ENCODE assay signal across 1 cellular context in genomic region chr7:29228289-29229011, GRCh38.
TF ChIP-seq lines count a peak whose summit lies in the region.

No MANE protein-coding gene starts in this region.

TF ChIP-seq in HepG2, 621 proteins besides CTCF, POLR2A, EP300 and RAD21 (continued from another document and continues in another):
- TF ChIP-seq FIP1L1 (IDR thresholded peaks at IDR 0.05; ENCODE audit: borderline replicate concordance, insufficient read depth, low read depth, low read length): no peak
- TF ChIP-seq GRHL1 (CRISPR knock-in tag; conservative IDR thresholded peaks at IDR 0.05): no peak
- peak; percentile 97 for TF ChIP-seq FOXP4 (CRISPR knock-in tag; IDR thresholded peaks at IDR 0.05)
- no peak for TF ChIP-seq NFYC (CRISPR knock-in tag; IDR thresholded peaks at IDR 0.05)
- TF ChIP-seq E2F5 (CRISPR knock-in tag; conservative IDR thresholded peaks at IDR 0.05): no peak
- TF ChIP-seq ZHX2 (IDR thresholded peaks at IDR 0.05; ENCODE audit: low read depth): 0 out of 2 replicates have a peak, but pooled peaks have one; percentile 35
- TF ChIP-seq ZHX2 (CRISPR knock-in tag; IDR thresholded peaks at IDR 0.05; ENCODE audit: borderline replicate concordance): no peak
- TF ChIP-seq MAZ (IDR thresholded peaks at IDR 0.05; ENCODE audit: borderline replicate concordance, low read depth, low read length): 0 out of 2 replicates have a peak, but pooled peaks have one; percentile 33
- 0 out of 2 replicates have a peak, but pooled peaks have one; percentile 54 for TF ChIP-seq MAZ (CRISPR knock-in tag; IDR thresholded peaks at IDR 0.05; ENCODE audit: low read depth)
- TF ChIP-seq PAWR (CRISPR knock-in tag; IDR thresholded peaks at IDR 0.05; ENCODE audit: borderline replicate concordance): no peak
- TF ChIP-seq HIC2 (CRISPR knock-in tag; IDR thresholded peaks at IDR 0.05; ENCODE audit: low read depth): peak; percentile 76
- TF ChIP-seq PRDM15 (CRISPR knock-in tag; IDR thresholded peaks at IDR 0.05): no peak
- TF ChIP-seq NFE2L1 (CRISPR knock-in tag; IDR thresholded peaks at IDR 0.05; ENCODE audit: borderline replicate concordance): no peak; the same call in 1 of the 2 replicates
- no peak for TF ChIP-seq HNRNPLL (IDR thresholded peaks at IDR 0.05; ENCODE audit: low read depth, low read length, poor library complexity, severe bottlenecking)
- TF ChIP-seq NR0B2 (CRISPR knock-in tag; IDR thresholded peaks at IDR 0.05): no peak
- TF ChIP-seq ZNF879 (CRISPR knock-in tag; IDR thresholded peaks at IDR 0.05): no peak
- 0 out of 2 replicates have a peak, but pooled peaks have one; percentile 37 for TF ChIP-seq ZBTB25 (CRISPR knock-in tag; IDR thresholded peaks at IDR 0.05)
- peak; percentile 82 for TF ChIP-seq FOXA3 (CRISPR knock-in tag; IDR thresholded peaks at IDR 0.05)
- no peak for TF ChIP-seq ZNF143 (CRISPR knock-in tag; IDR thresholded peaks at IDR 0.05)
- no peak for TF ChIP-seq GLI4 (CRISPR knock-in tag; IDR thresholded peaks at IDR 0.05; ENCODE audit: borderline replicate concordance)
- TF ChIP-seq RBM39 (IDR thresholded peaks at IDR 0.05; ENCODE audit: low read depth, low read length, poor library complexity, severe bottlenecking): no peak
- TF ChIP-seq ZBTB42 (CRISPR knock-in tag; IDR thresholded peaks at IDR 0.05): no peak
- no peak for TF ChIP-seq ZNF44 (CRISPR knock-in tag; IDR thresholded peaks at IDR 0.05)
- no peak for TF ChIP-seq TMF1 (CRISPR knock-in tag; IDR thresholded peaks at IDR 0.05; ENCODE audit: low read depth)
- TF ChIP-seq ZNF224 (CRISPR knock-in tag; IDR thresholded peaks at IDR 0.05): no peak
- TF ChIP-seq BHLHE40 (IDR thresholded peaks at IDR 0.05; ENCODE audit: low read length): peak; percentile 65; the same call in 1 of the 2 replicates
- TF ChIP-seq ZNF850 (CRISPR knock-in tag; conservative IDR thresholded peaks at IDR 0.05): no peak
- no peak for TF ChIP-seq ZNF484 (CRISPR knock-in tag; IDR thresholded peaks at IDR 0.05; ENCODE audit: borderline replicate concordance, low read depth)
- no peak for TF ChIP-seq ZNF12 (CRISPR knock-in tag; IDR thresholded peaks at IDR 0.05)
- no peak for TF ChIP-seq ATF6 (CRISPR knock-in tag; conservative IDR thresholded peaks at IDR 0.05)
- no peak for TF ChIP-seq ZNF253 (CRISPR knock-in tag; IDR thresholded peaks at IDR 0.05; ENCODE audit: borderline replicate concordance)
- peak; percentile 90 for TF ChIP-seq NR2C2 (CRISPR knock-in tag; IDR thresholded peaks at IDR 0.05; ENCODE audit: borderline replicate concordance)
- 0 out of 2 replicates have a peak, but pooled peaks have one; percentile 50 for TF ChIP-seq ZBTB7A (CRISPR knock-in tag; IDR thresholded peaks at IDR 0.05)
- TF ChIP-seq ETV5 (CRISPR knock-in tag; IDR thresholded peaks at IDR 0.05; ENCODE audit: borderline replicate concordance): peak; percentile 48; the same call in 1 of the 2 replicates
- TF ChIP-seq REL (CRISPR knock-in tag; conservative IDR thresholded peaks at IDR 0.05): no peak
- peak; percentile 51; the same call in 1 of the 2 replicates for TF ChIP-seq MAFF (IDR thresholded peaks at IDR 0.05; ENCODE audit: low read depth, low read length)
- peak; percentile 46; the same call in 1 of the 2 replicates for TF ChIP-seq ATF2 (CRISPR knock-in tag; IDR thresholded peaks at IDR 0.05)
